8 cellular contexts compared by ENCODE assay signal in genomic region chr19:4638828-4639530, GRCh38. TPM values are rescaled to one million over a fixed set of nuclear protein-coding genes. Genes with fewer than 3 reads are reported as not detected.
DNase-seq lines count a peak whose midpoint lies in the region; ATAC-seq and TF ChIP-seq lines count a peak whose summit lies in the region.

TSS of gene TNFAIP8L1 (plus strand) at chr19:4639516. CDS start at chr19:4651870, 12,354 bp downstream.

- H4K20me1 ChIP-seq in OCI-LY1 (ENCODE audit: insufficient read depth, low read length), result no peaks in the 10 kb centered on the region

- WGBS in HUES64, result 7% methylated on average over 45 of the region's 49 CpGs

- no TSS peak for BruUV-seq in Caco-2 (replicated peaks; lab: Mats Ljungman, UMichigan)

- H3K27me3 ChIP-seq in Caco-2 (replicated peaks; ENCODE audit: control insufficient read depth, insufficient read depth, low read length), result no peaks in the 10 kb centered on the region
- peaks cover 11% of the 10 kb centered on the region for H3K27me3 ChIP-seq in HUES64 (ENCODE audit: insufficient read depth, low read length)
- no peaks in the 10 kb centered on the region for H3K27me3 ChIP-seq in OCI-LY1 (ENCODE audit: insufficient read depth, low read length)

- H3K4me1 ChIP-seq in Caco-2 (peaks cover 12% of the 10 kb centered on the region; the same call in 1 of the 2 replicates), HUES64 (ENCODE audit: insufficient read depth, low read length) (no peaks in the 10 kb centered on the region), OCI-LY1 (ENCODE audit: insufficient read depth, low read length, severe bottlenecking) (peaks cover 43% of the 10 kb centered on the region)

- H3K27ac Mint-ChIP-seq in Caco-2 (ENCODE audit: unreplicated experiment), result peak within 1 kb of the TSS; percentile 95
- H3K27ac Mint-ChIP-seq in endothelial cell (ENCODE audit: unreplicated experiment), result peak within 1 kb of the TSS; percentile 86

- H3K9me3 Mint-ChIP-seq in Caco-2 (ENCODE audit: unreplicated experiment) (no peaks in the 10 kb centered on the region), endothelial cell (ENCODE audit: unreplicated experiment) (no peaks in the 10 kb centered on the region)

- no peak within 1 kb of the TSS for H2AFZ ChIP-seq in OCI-LY1 (ENCODE audit: low read length)

- no peaks in the 10 kb centered on the region for H3K27me3 Mint-ChIP-seq in Caco-2 (ENCODE audit: insufficient read depth, unreplicated experiment)
- H3K27me3 Mint-ChIP-seq in endothelial cell (ENCODE audit: unreplicated experiment), result peaks cover 16% of the 10 kb centered on the region

- H3K27ac ChIP-seq in HUES64 (ENCODE audit: low read depth, low read length), result peak within 1 kb of the TSS; percentile 25; the same call in 1 of the 2 replicates
- H3K27ac ChIP-seq in OCI-LY1 (ENCODE audit: low read depth, low read length, poor library complexity, severe bottlenecking), result peak within 1 kb of the TSS; percentile 86

- H3K36me3 Mint-ChIP-seq in Caco-2 (ENCODE audit: insufficient read depth, unreplicated experiment) (peaks cover 12% of the 10 kb centered on the region), endothelial cell (ENCODE audit: low read depth, unreplicated experiment) (no peaks in the 10 kb centered on the region)

- H3K9me2 ChIP-seq in OCI-LY1 (ENCODE audit: low read depth, low read length), result no peaks in the 10 kb centered on the region

- H3K36me3 ChIP-seq in Caco-2 (ENCODE audit: control insufficient read depth, insufficient read depth, low read length), result peaks cover 1% of the 10 kb centered on the region; the same call in 1 of the 2 replicates
- no peaks in the 10 kb centered on the region for H3K36me3 ChIP-seq in HUES64 (ENCODE audit: insufficient read depth, low read length)
- no peaks in the 10 kb centered on the region for H3K36me3 ChIP-seq in OCI-LY1 (ENCODE audit: insufficient read depth, low read length)

- peaks cover 7% of the 10 kb centered on the region for H3K4me1 Mint-ChIP-seq in Caco-2 (ENCODE audit: low read depth, unreplicated experiment)
- H3K4me1 Mint-ChIP-seq in endothelial cell (ENCODE audit: unreplicated experiment), result peaks cover 23% of the 10 kb centered on the region

- H3K4me3 Mint-ChIP-seq in Caco-2 (ENCODE audit: unreplicated experiment) (peak within 1 kb of the TSS; percentile 85), endothelial cell (ENCODE audit: unreplicated experiment) (peak within 1 kb of the TSS; percentile 98)

- H3K9ac ChIP-seq in HUES64 (ENCODE audit: low read depth, low read length) (peak within 1 kb of the TSS; percentile 14; the same call in 1 of the 2 replicates), OCI-LY1 (ENCODE audit: low read length) (peak within 1 kb of the TSS; percentile 95)

- peak; percentile 98 to 99 for DNase-seq in Caco-2
- peak; percentile 99 for DNase-seq in activated CD8-positive, alpha-beta memory T cell treated with anti-CD3 and anti-CD28 coated beads, Interleukin-2, amount 50 U/mL, for 4 hours
- peak; percentile 100 for DNase-seq in endothelial cell (ENCODE audit: low spot score)
- DNase-seq in midbrain (lab: John Stamatoyannopoulos, UW), result peak; percentile 93
- DNase-seq in stimulated activated CD8-positive, alpha-beta memory T cell treated with anti-CD3 and anti-CD28 coated beads, Interleukin-15, amount 100 ng/mL, for 4 hours (ENCODE audit: low read depth in 2 of 2), result peak; percentile 98

- no peaks in the 10 kb centered on the region for H3K9me3 ChIP-seq in Caco-2
- H3K9me3 ChIP-seq in HUES64 (ENCODE audit: insufficient read depth, low read depth, low read length), result no peaks in the 10 kb centered on the region
- no peaks in the 10 kb centered on the region for H3K9me3 ChIP-seq in OCI-LY1 (ENCODE audit: low read length)

- CTCF ChIA-PET in Caco-2 (lab: Charles Lee), result no interaction called here

- peak within 1 kb of the TSS; percentile 72 for H3K4me3 ChIP-seq in Caco-2 (ENCODE audit: low read depth, low read length)
- H3K4me3 ChIP-seq in HUES64 (ENCODE audit: low read length), result peak within 1 kb of the TSS; percentile 66
- H3K4me3 ChIP-seq in OCI-LY1 (ENCODE audit: low read depth, low read length, poor library complexity, severe bottlenecking), result peak within 1 kb of the TSS; percentile 96

- peak; percentile 69 for ATAC-seq in GM21447 (IDR thresholded peaks at IDR 0.05; ENCODE audit: unreplicated experiment)

- peak within 1 kb of the TSS; percentile 95 for H3K4me2 ChIP-seq in OCI-LY1 (ENCODE audit: low read length)

- no peaks in the 10 kb centered on the region for H3K79me2 ChIP-seq in OCI-LY1 (ENCODE audit: insufficient read depth, low read length)

- POLR2A ChIA-PET in Caco-2 (lab: Charles Lee), result no interaction called here

- H3F3A ChIP-seq in OCI-LY1 (ENCODE audit: insufficient read depth, low read length), result no peaks in the 10 kb centered on the region

- intact Hi-C loops in Caco-2 (cut with micrococcal nuclease; ENCODE audit: unreplicated experiment), result no loop called here

- TF ChIP-seq CTCF in Caco-2 (IDR thresholded peaks at IDR 0.05; ENCODE audit: insufficient read depth in 1 of 2, low read depth in 1 of 2, low read length in 1 of 2, severe bottlenecking in 1 of 2, unreplicated experiment in 1 of 2) (no peak), OCI-LY1 (IDR thresholded peaks at IDR 0.05; ENCODE audit: low read length) (no peak), endothelial cell (IDR thresholded peaks at IDR 0.05; ENCODE audit: unreplicated experiment) (no peak)

RNA-seq across cellular contexts. Expression of gene TNFAIP8L1, which starts in this region (rescaled TPM):
- 19.6 and 21.8 TPM in 2 replicates for total RNA-seq in Caco-2 (2022)
- polyA plus RNA-seq in HUES64 (2013, experiment 1 of 2), result 3.4 TPM
- 5.5 TPM for polyA plus RNA-seq in HUES64 (2013, experiment 2 of 2)
- 60.1 TPM for total RNA-seq in endothelial cell (ENCODE audit: unreplicated experiment)

Comparison
In these comparisons a context has a peak if more than half of its experiments do, and no peak if none do; other contexts are left out.
1. Peak in every context shown above with its lines: DNase-seq, ATAC-seq, H3K4me3 ChIP-seq and H3K27ac ChIP-seq.